In the genomic region with DNA sequence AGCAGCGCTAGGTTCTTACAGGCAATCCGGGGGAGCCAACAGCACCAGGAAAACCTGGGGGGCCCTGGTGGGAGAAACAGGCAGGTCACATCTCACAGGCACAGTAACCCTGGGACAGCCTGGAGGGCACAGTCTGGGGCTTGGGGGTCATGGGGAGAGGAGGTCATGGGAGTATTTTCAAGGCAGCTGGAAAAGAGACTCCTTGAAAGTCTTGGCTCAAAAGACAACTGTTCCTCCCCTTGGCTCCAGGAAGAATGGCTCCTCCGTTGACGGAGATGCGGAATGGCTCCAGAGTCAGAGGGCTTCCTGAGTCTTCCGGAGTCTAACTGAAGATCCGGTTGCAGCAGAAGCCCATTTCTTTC, we compare ENCODE assay signal across 10 cellular contexts. TPM values are rescaled to one million over a fixed set of nuclear protein-coding genes. Genes with fewer than 3 reads are reported as not detected.
DNase-seq lines count a peak whose midpoint lies in the region; ATAC-seq and TF ChIP-seq lines count a peak whose summit lies in the region.
"Had no signal": no experiment of that assay in that cellular context is flagged by ENCODE, and none has a peak within 500 bp of the region (broad histone marks: within the 10 kb centered on the region; RNA-seq: fewer than 3 reads in every experiment).

No MANE protein-coding gene starts in this region.

- no peaks in the 10 kb centered on the region for H3K36me3 Mint-ChIP-seq in natural killer cell treated with Interleukin-12 subunit alpha and Interleukin-12 subunit beta and Interleukin-15 and Interleukin-18, amount 100 ng/mL, for 72 hours

- H3K36me3 ChIP-seq in endocrine pancreas (ENCODE audit: control insufficient read depth, insufficient read depth, low read length) (no peaks in the 10 kb centered on the region), uterus (no peaks in the 10 kb centered on the region)
- H3K36me3 ChIP-seq: neutrophil had no signal

- H3K27ac ChIP-seq in uterus: peak overlapping the region; percentile 55 to 68
- H3K27ac ChIP-seq: neutrophil had no signal

- no peaks in the 10 kb centered on the region for H3K4me1 ChIP-seq in endocrine pancreas (ENCODE audit: control insufficient read depth, insufficient read depth, low read length)
- peaks cover 8 to 20% of the 10 kb centered on the region in 2 donors for H3K4me1 ChIP-seq in uterus

- peaks cover 21 to 24% of the 10 kb centered on the region in 2 donors for H3K27me3 Mint-ChIP-seq in natural killer cell treated with Interleukin-12 subunit alpha and Interleukin-12 subunit beta and Interleukin-15 and Interleukin-18, amount 100 ng/mL, for 72 hours

- DNase-seq in Right ventricle myocardium superior: no peak
- no peak for DNase-seq in cardiac septum (ENCODE audit: low spot score)
- no peak for DNase-seq in natural killer cell treated with Interleukin-12 subunit alpha and Interleukin-12 subunit beta and Interleukin-15 and Interleukin-18, amount 100 ng/mL, for 72 hours (ENCODE audit: low spot score)
- no peak for DNase-seq in uterus
- DNase-seq in NCI-H146 treated with DMSO at 0.1 percent for 48 hours (lab: John Stamatoyannopoulos, UW; ENCODE audit: unreplicated experiment): no peak
- no peak for DNase-seq in hippocampal formation (lab: John Stamatoyannopoulos, UW)
- DNase-seq in activated effector memory CD4-positive, alpha-beta T cell treated with anti-CD3 and anti-CD28 coated beads, Interleukin-2, amount 50 U/mL, for 16 hours: no peak

- intact Hi-C loops in Right ventricle myocardium superior (cut with DNase I) (no loop called here), cardiac septum (cut with DNase I) (loop anchor here (2.0 kb wide), 1 partner anchor 30 kb away; no protein-coding TSS in a partner anchor), uterus (cut with DNase I; ENCODE audit: low total_unique reads) (no loop called here)

- TF ChIP-seq POLR2A in uterus (IDR thresholded peaks at IDR 0.05): no peak

- H3K4me1 Mint-ChIP-seq in natural killer cell treated with Interleukin-12 subunit alpha and Interleukin-12 subunit beta and Interleukin-15 and Interleukin-18, amount 100 ng/mL, for 72 hours (ENCODE audit: low read depth in 2 of 2): peaks cover 13 to 16% of the 10 kb centered on the region in 2 donors

- H3K27me3 ChIP-seq in endocrine pancreas (ENCODE audit: control insufficient read depth, insufficient read depth, low read length): no peaks in the 10 kb centered on the region
- no peaks in the 10 kb centered on the region for H3K27me3 ChIP-seq in uterus

- no peak for TF ChIP-seq CTCF in uterus (IDR thresholded peaks at IDR 0.05)

- no peak overlapping the region for H3K27ac Mint-ChIP-seq in natural killer cell treated with Interleukin-12 subunit alpha and Interleukin-12 subunit beta and Interleukin-15 and Interleukin-18, amount 100 ng/mL, for 72 hours

- H3K4me3 ChIP-seq in endocrine pancreas (ENCODE audit: control insufficient read depth, insufficient read depth, low read length) (peak overlapping the region; percentile 6), uterus (peak overlapping the region; percentile 10 to 12)

- H3K4me3 Mint-ChIP-seq in natural killer cell treated with Interleukin-12 subunit alpha and Interleukin-12 subunit beta and Interleukin-15 and Interleukin-18, amount 100 ng/mL, for 72 hours: peak overlapping the region; percentile 71

- ATAC-seq in Right ventricle myocardium superior (ENCODE audit: poor library complexity): peak; percentile 1
- ATAC-seq in natural killer cell treated with Interleukin-12 subunit alpha and Interleukin-12 subunit beta and Interleukin-15 and Interleukin-18, amount 100 ng/mL, for 72 hours: no peak

- no peaks in the 10 kb centered on the region for H3K9me3 ChIP-seq in endocrine pancreas (ENCODE audit: control insufficient read depth, low read length)
- H3K9me3 ChIP-seq in uterus: no peaks in the 10 kb centered on the region
- H3K9me3 ChIP-seq: neutrophil had no signal

- H3K9ac ChIP-seq in endocrine pancreas (ENCODE audit: control insufficient read depth, insufficient read depth, low read length): no peak overlapping the region

- H3K9me3 Mint-ChIP-seq in natural killer cell treated with Interleukin-12 subunit alpha and Interleukin-12 subunit beta and Interleukin-15 and Interleukin-18, amount 100 ng/mL, for 72 hours: no peaks in the 10 kb centered on the region

RNA-seq across cellular contexts. Expression of a gene that starts 25.9 kb away (rescaled TPM):
- total RNA-seq in Right ventricle myocardium superior (31.1 TPM), cardiac septum (55.1 TPM), uterus (10 to 100 TPM; 48.4 to 72.1 (median 61.9) TPM)
- total RNA-seq in natural killer cell treated with Interleukin-12 subunit alpha and Interleukin-12 subunit beta and Interleukin-15 and Interleukin-18, amount 100 ng/mL, for 72 hours: 10 to 100 TPM; 45.5 to 55.9 TPM

RNA-seq across cellular contexts. Expression of a gene that starts 33.3 kb away (rescaled TPM):
- total RNA-seq in Right ventricle myocardium superior (10.9 TPM), cardiac septum (45.9 TPM), uterus (100 to 1,000 TPM in 3 of 4 donors, 10 to 100 TPM in 1; 76.5 to 292 (median 177) TPM)
- total RNA-seq in natural killer cell treated with Interleukin-12 subunit alpha and Interleukin-12 subunit beta and Interleukin-15 and Interleukin-18, amount 100 ng/mL, for 72 hours: 1 to 10 TPM in 1 of 2 donors, under 1 TPM in 1; 0.73 to 1.6 TPM

RNA-seq across cellular contexts. Expression of a gene that starts 53.1 kb away (rescaled TPM):
- total RNA-seq in Right ventricle myocardium superior: 0.46 TPM
- not detected for total RNA-seq in cardiac septum
- not detected for total RNA-seq in natural killer cell treated with Interleukin-12 subunit alpha and Interleukin-12 subunit beta and Interleukin-15 and Interleukin-18, amount 100 ng/mL, for 72 hours
- not detected for total RNA-seq in uterus
- total RNA-seq: NCI-H460 had no signal
